Comparison of ENCODE assay signal across 8 cellular contexts in the genomic region with DNA sequence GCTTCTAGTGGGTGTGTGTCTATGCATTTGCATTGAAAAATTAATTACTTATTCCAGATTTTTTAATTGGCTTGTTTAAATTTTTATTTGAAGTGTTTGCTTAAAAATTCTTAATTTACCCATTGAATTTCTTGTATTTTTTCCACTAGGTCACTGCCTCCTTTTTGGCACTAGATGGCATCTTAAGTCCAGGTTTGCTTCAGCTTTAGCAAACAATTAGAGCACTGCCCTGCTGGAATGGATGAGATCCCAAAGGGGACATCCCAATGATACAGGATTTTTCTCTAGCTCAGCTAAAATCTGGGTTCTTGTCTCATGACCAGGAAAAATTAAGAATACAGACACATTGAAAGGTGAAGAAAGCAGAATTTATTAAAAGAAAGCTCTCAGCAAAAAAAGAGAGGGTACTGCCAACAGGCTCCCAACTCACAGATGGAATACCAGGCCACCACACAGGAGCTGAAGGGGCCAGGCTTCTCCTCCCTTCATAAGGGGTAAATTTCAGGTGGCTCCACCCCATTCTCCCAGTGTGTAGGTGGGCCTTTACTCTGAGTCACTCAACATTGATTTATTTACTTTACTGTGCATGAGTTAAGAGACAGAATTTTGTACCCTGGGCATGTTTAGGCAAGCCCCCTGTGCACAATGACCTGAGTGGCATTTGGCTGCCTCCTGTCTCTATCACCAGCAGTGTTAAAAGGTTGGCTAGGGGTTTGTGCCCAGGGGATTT.
DNase-seq lines count a peak whose midpoint lies in the region; ATAC-seq lines count a peak whose summit lies in the region.

No MANE protein-coding gene starts in this region.

- peaks cover 3% of the 10 kb centered on the region for H3K9me3 Mint-ChIP-seq in stimulated activated memory B cell treated with anti-CD40 and anti-IgM and Interleukin-4, amounts not matched to agents 10 μg/mL and 1 μg/mL and 100 μg/mL, for 72 hours

- H3K36me3 Mint-ChIP-seq in stimulated activated memory B cell treated with anti-CD40 and anti-IgM and Interleukin-4, amounts not matched to agents 10 μg/mL and 1 μg/mL and 100 μg/mL, for 72 hours: no peaks in the 10 kb centered on the region

- no peak overlapping the region for H3K27ac Mint-ChIP-seq in stimulated activated memory B cell treated with anti-CD40 and anti-IgM and Interleukin-4, amounts not matched to agents 10 μg/mL and 1 μg/mL and 100 μg/mL, for 72 hours

- no peak for ATAC-seq in stimulated activated memory B cell treated with anti-CD40 and anti-IgM and Interleukin-4, amounts not matched to agents 10 μg/mL and 1 μg/mL and 100 μg/mL, for 72 hours

- DNase-seq in NCI-H2107 (lab: John Stamatoyannopoulos, UW) (peak; percentile 16), NCI-H2107 treated with DMSO at 0.1 percent for 48 hours (lab: John Stamatoyannopoulos, UW; ENCODE audit: unreplicated experiment) (no peak), HPDE6-E6E7 (ENCODE audit: extremely low spot score) (peak; percentile 28), T1000 (lab: John Stamatoyannopoulos, UW) (peak; percentile 38), kidney tubule cell (ENCODE audit: low spot score) (peak; percentile 65), NOMO-1 treated with dmso at 0.1 percent for 144 hours (lab: John Stamatoyannopoulos, UW; ENCODE audit: unreplicated experiment) (no peak)
- no peak for DNase-seq in activated CD8-positive, alpha-beta memory T cell treated with anti-CD3 and anti-CD28 coated beads for 24 hours

- H3K4me3 Mint-ChIP-seq in stimulated activated memory B cell treated with anti-CD40 and anti-IgM and Interleukin-4, amounts not matched to agents 10 μg/mL and 1 μg/mL and 100 μg/mL, for 72 hours: no peak overlapping the region

- no peaks in the 10 kb centered on the region for H3K4me1 Mint-ChIP-seq in stimulated activated memory B cell treated with anti-CD40 and anti-IgM and Interleukin-4, amounts not matched to agents 10 μg/mL and 1 μg/mL and 100 μg/mL, for 72 hours

- H3K27me3 Mint-ChIP-seq in stimulated activated memory B cell treated with anti-CD40 and anti-IgM and Interleukin-4, amounts not matched to agents 10 μg/mL and 1 μg/mL and 100 μg/mL, for 72 hours: no peaks in the 10 kb centered on the region

Comparison
In these comparisons a context has a peak if more than half of its experiments do, and no peak if none do; other contexts are left out.
1. DNase-seq: peak in NCI-H2107 (single experiment), HPDE6-E6E7 (single experiment), T1000 (single experiment) and kidney tubule cell (single experiment); none in NCI-H2107 treated with DMSO at 0.1 percent for 48 hours (single experiment), NOMO-1 treated with dmso at 0.1 percent for 144 hours (single experiment) and activated CD8-positive, alpha-beta memory T cell treated with anti-CD3 and anti-CD28 coated beads for 24 hours (single experiment).